12 cellular contexts compared by ENCODE assay signal in the genomic region with DNA sequence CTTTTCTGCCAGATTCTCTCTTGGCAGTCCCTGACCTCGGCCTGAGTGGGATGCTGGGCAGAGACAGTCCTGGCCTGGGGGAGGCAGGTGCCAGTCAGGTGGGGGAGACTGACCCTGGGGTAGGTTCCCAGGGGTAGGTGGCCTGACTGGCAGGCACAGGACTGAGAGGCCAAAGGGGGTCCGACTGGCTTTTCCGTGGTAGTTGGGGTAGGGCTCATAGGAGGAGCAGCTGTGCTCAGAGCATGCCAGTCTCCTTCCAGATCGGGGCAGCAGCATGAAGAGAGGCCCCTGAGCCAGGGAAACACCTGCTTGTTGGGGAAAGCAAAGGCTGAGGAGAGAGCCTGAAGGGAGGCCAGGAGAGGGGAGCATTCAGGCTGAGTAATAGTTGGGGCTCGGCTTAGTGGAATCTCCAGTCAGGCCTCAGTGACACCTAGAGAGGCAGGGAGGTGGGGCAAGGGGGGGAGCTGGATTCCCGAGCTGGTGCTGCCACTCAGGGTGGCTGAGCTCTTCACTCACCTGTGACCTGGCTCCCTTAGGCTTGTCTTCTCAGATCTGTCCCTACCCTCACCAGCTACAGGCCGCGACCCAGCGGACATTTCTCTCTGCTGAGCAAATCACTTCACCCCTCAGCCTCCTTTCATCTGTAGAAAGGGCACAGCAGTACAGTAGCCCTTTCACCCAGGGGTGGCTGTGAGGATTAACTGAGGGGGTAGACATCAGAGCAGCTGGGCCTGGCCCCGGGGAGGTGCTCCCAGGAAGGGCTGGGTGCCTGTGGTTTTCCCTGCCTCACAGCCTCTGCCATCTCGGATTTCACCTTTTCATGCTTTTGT. TPM values are rescaled to one million over a fixed set of nuclear protein-coding genes. Genes with fewer than 3 reads are reported as not detected.
DNase-seq lines count a peak whose midpoint lies in the region; ATAC-seq and TF ChIP-seq lines count a peak whose summit lies in the region.
"Had no signal": no experiment of that assay in that cellular context is flagged by ENCODE, and none has a peak within 500 bp of the region (broad histone marks: within the 10 kb centered on the region; RNA-seq: fewer than 3 reads in every experiment).

No MANE protein-coding gene starts in this region.

- ATAC-seq in GM21515 (IDR thresholded peaks at IDR 0.05; ENCODE audit: unreplicated experiment), result no peak
- ATAC-seq: upper lobe of right lung had no signal

- peaks cover 9% of the 10 kb centered on the region for H3K36me3 Mint-ChIP-seq in activated naive CD4-positive, alpha-beta T cell treated with anti-CD3 and anti-CD28 coated beads, Interleukin-2, amount 50 U/mL, for 24 hours

- H3K27me3 ChIP-seq in smooth muscle cell (ENCODE audit: low read depth), result no peaks in the 10 kb centered on the region
- H3K27me3 ChIP-seq: upper lobe of right lung had no signal

- H3K9me3 ChIP-seq in smooth muscle cell (replicated peaks; ENCODE audit: low read depth), result no peaks in the 10 kb centered on the region
- H3K9me3 ChIP-seq: upper lobe of right lung had no signal

- H3K4me3 Mint-ChIP-seq in activated naive CD4-positive, alpha-beta T cell treated with anti-CD3 and anti-CD28 coated beads, Interleukin-2, amount 50 U/mL, for 24 hours, result no peak overlapping the region

- H3K4me1 Mint-ChIP-seq in activated naive CD4-positive, alpha-beta T cell treated with anti-CD3 and anti-CD28 coated beads, Interleukin-2, amount 50 U/mL, for 24 hours, result peaks cover 3% of the 10 kb centered on the region

- H3K9ac ChIP-seq in smooth muscle cell (ENCODE audit: low read depth), result no peak overlapping the region

- H3K27ac ChIP-seq in smooth muscle cell (ENCODE audit: low read depth), result peak overlapping the region; percentile 25
- H3K27ac ChIP-seq: coronary artery, upper lobe of right lung had no signal

- no peak overlapping the region for H3K4me2 ChIP-seq in smooth muscle cell

- H3K27ac Mint-ChIP-seq in activated naive CD4-positive, alpha-beta T cell treated with anti-CD3 and anti-CD28 coated beads, Interleukin-2, amount 50 U/mL, for 24 hours, result peak overlapping the region; percentile 84

- H3K79me2 ChIP-seq in smooth muscle cell (ENCODE audit: low read depth), result no peaks in the 10 kb centered on the region

- H2AFZ ChIP-seq in smooth muscle cell (ENCODE audit: low read depth), result no peak overlapping the region

- DNase-seq in activated naive CD4-positive, alpha-beta T cell treated with anti-CD3 and anti-CD28 coated beads, Interleukin-2, amount 50 U/mL, for 16 hours, result no peak
- DNase-seq in NCI-H510A (lab: John Stamatoyannopoulos, UW) (peak; percentile 66), fibroblast of peridontal ligament (ENCODE audit: extremely low read depth) (peak; percentile 19), smooth muscle cell (lab: John Stamatoyannopoulos, UW; ENCODE audit: unreplicated experiment) (no peak)
- DNase-seq in stimulated activated CD4-positive, alpha-beta T cell treated with anti-CD3 and anti-CD28 coated beads, Interleukin-4, amount 100 ng/mL, for 24 hours, result no peak
- no peak for DNase-seq in central memory CD4-positive, alpha-beta T cell
- DNase-seq: activated CD4-positive, CD25-positive, alpha-beta regulatory T cell treated with anti-CD3 and anti-CD28 coated beads, Interleukin-2, amount 50 U/mL, for 72 hours; NCI-H446; upper lobe of right lung had no signal

- H3F3A ChIP-seq in smooth muscle cell (ENCODE audit: low read depth), result no peaks in the 10 kb centered on the region

- no peak overlapping the region for H3K4me3 ChIP-seq in smooth muscle cell
- H3K4me3 ChIP-seq: coronary artery, upper lobe of right lung had no signal

- H4K20me1 ChIP-seq in smooth muscle cell (ENCODE audit: low read depth), result no peaks in the 10 kb centered on the region

- WGBS in smooth muscle cell (ENCODE audit: low lambda C conversion rate), result 74% methylated on average over 11 of the region's 11 CpGs

- H3K9me3 Mint-ChIP-seq in activated naive CD4-positive, alpha-beta T cell treated with anti-CD3 and anti-CD28 coated beads, Interleukin-2, amount 50 U/mL, for 24 hours, result no peaks in the 10 kb centered on the region

- TF ChIP-seq CTCF in smooth muscle cell (IDR thresholded peaks at IDR 0.05; ENCODE audit: borderline replicate concordance, insufficient read depth, poor library complexity, severe bottlenecking), result no peak

- H3K36me3 ChIP-seq in smooth muscle cell (ENCODE audit: low read depth), result no peaks in the 10 kb centered on the region

- H3K4me1 ChIP-seq in smooth muscle cell (ENCODE audit: low read depth), result peaks cover 13% of the 10 kb centered on the region

- no peaks in the 10 kb centered on the region for H3K27me3 Mint-ChIP-seq in activated naive CD4-positive, alpha-beta T cell treated with anti-CD3 and anti-CD28 coated beads, Interleukin-2, amount 50 U/mL, for 24 hours

RNA-seq across cellular contexts. Expression of a gene that starts 26.2 kb away (rescaled TPM):
- 7.4 and 28.7 TPM in 2 replicates for total RNA-seq in smooth muscle cell
- 23.1 and 31.9 TPM in 2 replicates for polyA plus RNA-seq in smooth muscle cell

RNA-seq across cellular contexts. Expression of a gene that starts 45.3 kb away (rescaled TPM):
- total RNA-seq in smooth muscle cell, result 11.7 and 13.7 TPM in 2 replicates
- 7.7 and 9.8 TPM in 2 replicates for polyA plus RNA-seq in smooth muscle cell

Comparison
In these comparisons a context has a peak if more than half of its experiments do, and no peak if none do; other contexts are left out.
1. DNase-seq: peak in NCI-H510A (single experiment) and fibroblast of peridontal ligament (single experiment); none in activated naive CD4-positive, alpha-beta T cell treated with anti-CD3 and anti-CD28 coated beads, Interleukin-2, amount 50 U/mL, for 16 hours (single experiment), smooth muscle cell (single experiment), stimulated activated CD4-positive, alpha-beta T cell treated with anti-CD3 and anti-CD28 coated beads, Interleukin-4, amount 100 ng/mL, for 24 hours (single experiment) and central memory CD4-positive, alpha-beta T cell (single experiment).